Comparison of ENCODE assay signal across 17 cellular contexts in the genomic region with DNA sequence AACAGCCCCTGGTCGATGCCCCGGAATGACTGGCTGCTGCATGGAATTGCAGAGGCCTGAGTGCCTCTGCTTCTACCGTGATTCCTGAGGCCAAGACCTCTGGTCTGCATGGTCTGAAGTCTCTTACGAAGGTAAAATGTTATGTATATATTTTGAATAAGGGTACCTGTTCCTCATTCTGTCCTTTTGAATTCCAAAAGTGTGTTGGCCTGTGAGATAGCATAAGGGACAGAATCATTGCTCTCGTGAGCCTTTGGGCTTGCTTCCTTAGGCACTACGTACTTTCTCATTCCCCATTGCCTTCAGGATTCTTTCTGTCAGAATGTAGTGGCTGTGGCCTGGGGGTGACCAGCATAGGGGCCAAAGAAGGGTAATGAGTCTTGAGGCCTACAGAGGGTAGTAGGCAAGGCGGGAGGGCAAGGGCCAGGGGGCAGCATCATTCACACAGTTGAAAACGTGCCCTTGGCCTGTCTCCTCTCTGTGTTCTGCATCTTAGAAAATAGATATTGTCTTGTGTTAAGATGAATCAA. TPM values are rescaled to one million over a fixed set of nuclear protein-coding genes. Genes with fewer than 3 reads are reported as not detected.
DNase-seq lines count a peak whose midpoint lies in the region; ATAC-seq and TF ChIP-seq lines count a peak whose summit lies in the region.
"Had no signal": no experiment of that assay in that cellular context is flagged by ENCODE, and none has a peak within 500 bp of the region (broad histone marks: within the 10 kb centered on the region; RNA-seq: fewer than 3 reads in every experiment).

No MANE protein-coding gene starts in this region.

- H3K9me3 Mint-ChIP-seq in activated CD4-positive, alpha-beta memory T cell treated with anti-CD3 and anti-CD28 coated beads for 36 hours, result peaks cover 12% of the 10 kb centered on the region
- peaks cover 6% of the 10 kb centered on the region for H3K9me3 Mint-ChIP-seq in activated CD4-positive, alpha-beta memory T cell treated with anti-CD3 and anti-CD28 coated beads, Interleukin-2, amount 10 ng/mL, durations not matched to agents 7 days and 5 days
- peaks cover 8% of the 10 kb centered on the region for H3K9me3 Mint-ChIP-seq in HFFc6
- peaks cover 3% of the 10 kb centered on the region for H3K9me3 Mint-ChIP-seq in stimulated activated memory B cell treated with anti-CD40 and anti-IgM and Interleukin-4, amounts not matched to agents 10 μg/mL and 1 μg/mL and 100 μg/mL, for 72 hours
- no peaks in the 10 kb centered on the region for H3K9me3 Mint-ChIP-seq in effector memory CD8-positive, alpha-beta T cell

- peaks cover 40% of the 10 kb centered on the region for H3K36me3 Mint-ChIP-seq in activated CD4-positive, alpha-beta memory T cell treated with anti-CD3 and anti-CD28 coated beads for 36 hours
- H3K36me3 Mint-ChIP-seq in activated CD4-positive, alpha-beta memory T cell treated with anti-CD3 and anti-CD28 coated beads, Interleukin-2, amount 10 ng/mL, durations not matched to agents 7 days and 5 days (ENCODE audit: low read depth), result peaks cover 33% of the 10 kb centered on the region
- peaks cover 14% of the 10 kb centered on the region for H3K36me3 Mint-ChIP-seq in HFFc6 (ENCODE audit: low read depth)
- H3K36me3 Mint-ChIP-seq in stimulated activated memory B cell treated with anti-CD40 and anti-IgM and Interleukin-4, amounts not matched to agents 10 μg/mL and 1 μg/mL and 100 μg/mL, for 72 hours, result peaks cover 14% of the 10 kb centered on the region
- peaks cover 35% of the 10 kb centered on the region for H3K36me3 Mint-ChIP-seq in effector memory CD8-positive, alpha-beta T cell (ENCODE audit: insufficient read depth)

- no peaks in the 10 kb centered on the region for H4K20me1 ChIP-seq in hepatocyte (ENCODE audit: insufficient read depth, poor library complexity, severe bottlenecking)

- H3K4me2 ChIP-seq in hepatocyte, result no peak overlapping the region
- H3K4me2 ChIP-seq: PC-9 had no signal

- CTCF ChIA-PET in activated CD4-positive, alpha-beta memory T cell treated with anti-CD3 and anti-CD28 coated beads for 36 hours (lab: Charles Lee), result no interaction called here
- CTCF ChIA-PET in activated CD4-positive, alpha-beta memory T cell treated with anti-CD3 and anti-CD28 coated beads, Interleukin-2, amount 10 ng/mL, durations not matched to agents 7 days and 5 days (lab: Charles Lee), result no interaction called here

- ATAC-seq in stimulated activated memory B cell treated with anti-CD40 and anti-IgM and Interleukin-4, amounts not matched to agents 10 μg/mL and 1 μg/mL and 100 μg/mL, for 72 hours, result no peak
- no peak for ATAC-seq in effector memory CD8-positive, alpha-beta T cell (replicated peaks)

- no peaks in the 10 kb centered on the region for H3K4me1 ChIP-seq in hepatocyte (ENCODE audit: insufficient read depth)

- H3K9me2 ChIP-seq in hepatocyte (replicated peaks; ENCODE audit: insufficient read depth), result no peaks in the 10 kb centered on the region

- H3K36me3 ChIP-seq in hepatocyte (replicated peaks; ENCODE audit: insufficient read depth, low read depth), result no peaks in the 10 kb centered on the region

- WGBS in hepatocyte (ENCODE audit: low lambda C conversion rate, missing lambda C conversion rate), result 79% methylated on average over 8 of the region's 8 CpGs

- H3K79me2 ChIP-seq in hepatocyte, result peaks cover 74% of the 10 kb centered on the region

- H3K4me3 Mint-ChIP-seq in activated CD4-positive, alpha-beta memory T cell treated with anti-CD3 and anti-CD28 coated beads for 36 hours, result no peak overlapping the region
- H3K4me3 Mint-ChIP-seq in activated CD4-positive, alpha-beta memory T cell treated with anti-CD3 and anti-CD28 coated beads, Interleukin-2, amount 10 ng/mL, durations not matched to agents 7 days and 5 days, result no peak overlapping the region
- H3K4me3 Mint-ChIP-seq in HFFc6, result no peak overlapping the region
- H3K4me3 Mint-ChIP-seq in stimulated activated memory B cell treated with anti-CD40 and anti-IgM and Interleukin-4, amounts not matched to agents 10 μg/mL and 1 μg/mL and 100 μg/mL, for 72 hours, result no peak overlapping the region
- no peak overlapping the region for H3K4me3 Mint-ChIP-seq in effector memory CD8-positive, alpha-beta T cell
- H3K4me3 Mint-ChIP-seq: H9 had no signal

- peak overlapping the region; percentile 1 for H3K27ac Mint-ChIP-seq in activated CD4-positive, alpha-beta memory T cell treated with anti-CD3 and anti-CD28 coated beads for 36 hours
- no peak overlapping the region for H3K27ac Mint-ChIP-seq in activated CD4-positive, alpha-beta memory T cell treated with anti-CD3 and anti-CD28 coated beads, Interleukin-2, amount 10 ng/mL, durations not matched to agents 7 days and 5 days
- peak overlapping the region; percentile 99 for H3K27ac Mint-ChIP-seq in HFFc6
- H3K27ac Mint-ChIP-seq in stimulated activated memory B cell treated with anti-CD40 and anti-IgM and Interleukin-4, amounts not matched to agents 10 μg/mL and 1 μg/mL and 100 μg/mL, for 72 hours, result peak overlapping the region; percentile 25
- H3K27ac Mint-ChIP-seq in effector memory CD8-positive, alpha-beta T cell, result no peak overlapping the region
- H3K27ac Mint-ChIP-seq: H9 had no signal

- H3K4me1 Mint-ChIP-seq in activated CD4-positive, alpha-beta memory T cell treated with anti-CD3 and anti-CD28 coated beads for 36 hours (ENCODE audit: low read depth), result peaks cover 66% of the 10 kb centered on the region
- H3K4me1 Mint-ChIP-seq in activated CD4-positive, alpha-beta memory T cell treated with anti-CD3 and anti-CD28 coated beads, Interleukin-2, amount 10 ng/mL, durations not matched to agents 7 days and 5 days, result peaks cover 37% of the 10 kb centered on the region
- peaks cover 34% of the 10 kb centered on the region for H3K4me1 Mint-ChIP-seq in HFFc6 (ENCODE audit: low read depth)
- H3K4me1 Mint-ChIP-seq in stimulated activated memory B cell treated with anti-CD40 and anti-IgM and Interleukin-4, amounts not matched to agents 10 μg/mL and 1 μg/mL and 100 μg/mL, for 72 hours, result peaks cover 65% of the 10 kb centered on the region
- peaks cover 36 to 48% of the 10 kb centered on the region in 2 donors for H3K4me1 Mint-ChIP-seq in effector memory CD8-positive, alpha-beta T cell (ENCODE audit: low read depth in 2 of 2)

- no peak for TF ChIP-seq CTCF in HFFc6 (IDR thresholded peaks at IDR 0.05)
- no peak for TF ChIP-seq CTCF in hepatocyte (IDR thresholded peaks at IDR 0.05; ENCODE audit: poor library complexity)

- H3K9me3 ChIP-seq in hepatocyte (ENCODE audit: low read depth), result no peaks in the 10 kb centered on the region

- intact Hi-C loops in activated CD4-positive, alpha-beta memory T cell treated with anti-CD3 and anti-CD28 coated beads for 36 hours (cut with micrococcal nuclease), result no loop called here

- H3K27ac ChIP-seq in hepatocyte, result peak overlapping the region; percentile 94
- H3K27ac ChIP-seq: 22Rv1, PC-9 had no signal

- no peak for DNase-seq in activated CD4-positive, alpha-beta memory T cell treated with anti-CD3 and anti-CD28 coated beads for 36 hours
- no peak for DNase-seq in activated CD4-positive, alpha-beta memory T cell treated with anti-CD3 and anti-CD28 coated beads, Interleukin-2, amount 10 ng/mL, durations not matched to agents 7 days and 5 days
- no peak for DNase-seq in HFFc6
- no peak for DNase-seq in hepatocyte (ENCODE audit: low spot score)
- no peak for DNase-seq in Ammon's horn (ENCODE audit: low spot score)
- DNase-seq in effector memory CD8-positive, alpha-beta T cell, result no peak
- DNase-seq in COLO668 (lab: John Stamatoyannopoulos, UW; ENCODE audit: unreplicated experiment), result no peak
- DNase-seq: C1 segment of cervical spinal cord, H9, MM.1S, NCI-H1105 treated with DMSO at 0.1 percent for 48 hours, NCI-H187 treated with DMSO at 0.1 percent for 48 hours, NCI-H446, NCI-H748 treated with DMSO at 0.1 percent for 48 hours, PC-9 had no signal

- no peak overlapping the region for H2AFZ ChIP-seq in hepatocyte
- H2AFZ ChIP-seq: PC-9 had no signal

- H3K27me3 Mint-ChIP-seq in activated CD4-positive, alpha-beta memory T cell treated with anti-CD3 and anti-CD28 coated beads for 36 hours, result no peaks in the 10 kb centered on the region
- H3K27me3 Mint-ChIP-seq in activated CD4-positive, alpha-beta memory T cell treated with anti-CD3 and anti-CD28 coated beads, Interleukin-2, amount 10 ng/mL, durations not matched to agents 7 days and 5 days, result no peaks in the 10 kb centered on the region
- peaks cover 1% of the 10 kb centered on the region; the same call in 1 of the 2 replicates for H3K27me3 Mint-ChIP-seq in HFFc6 (ENCODE audit: insufficient read depth)
- H3K27me3 Mint-ChIP-seq in stimulated activated memory B cell treated with anti-CD40 and anti-IgM and Interleukin-4, amounts not matched to agents 10 μg/mL and 1 μg/mL and 100 μg/mL, for 72 hours, result no peaks in the 10 kb centered on the region
- no peaks in the 10 kb centered on the region for H3K27me3 Mint-ChIP-seq in effector memory CD8-positive, alpha-beta T cell

- POLR2A ChIA-PET in activated CD4-positive, alpha-beta memory T cell treated with anti-CD3 and anti-CD28 coated beads for 36 hours (lab: Charles Lee), result no interaction called here
- POLR2A ChIA-PET in activated CD4-positive, alpha-beta memory T cell treated with anti-CD3 and anti-CD28 coated beads, Interleukin-2, amount 10 ng/mL, durations not matched to agents 7 days and 5 days (lab: Charles Lee), result interaction anchor here (2.4 kb wide), 1 partner anchor 12 kb away, joined by 9 read pairs; no protein-coding TSS in a partner anchor

- no peak overlapping the region for H3K4me3 ChIP-seq in hepatocyte
- H3K4me3 ChIP-seq: PC-9 had no signal

- no peaks in the 10 kb centered on the region for H3K27me3 ChIP-seq in hepatocyte

RNA-seq across cellular contexts. Expression of a gene that starts 19.5 kb away (rescaled TPM):
- total RNA-seq in activated CD4-positive, alpha-beta memory T cell treated with anti-CD3 and anti-CD28 coated beads for 36 hours, result 10 to 100 TPM; 68.8 to 73.6 TPM
- 10 to 100 TPM; 37.4 to 38.9 TPM for total RNA-seq in activated CD4-positive, alpha-beta memory T cell treated with anti-CD3 and anti-CD28 coated beads, Interleukin-2, amount 10 ng/mL, durations not matched to agents 7 days and 5 days
- total RNA-seq in HFFc6 (2021; fragmentation: NEBNext Ultra II Directional; extraction: Animal tissue kit (Norgen Biotek cat#: 25700)), result 10 to 100 TPM; 19.9 to 28.8 (median 22.6) TPM
- total RNA-seq in hepatocyte, result 13.7 and 15.8 TPM in 2 replicates
- polyA plus RNA-seq in hepatocyte, result 4.4 and 8.0 TPM in 2 replicates

Comparison
In these comparisons a context has a peak if more than half of its experiments do, and no peak if none do; other contexts are left out.
1. H3K27ac Mint-ChIP-seq: peak in activated CD4-positive, alpha-beta memory T cell treated with anti-CD3 and anti-CD28 coated beads for 36 hours (single experiment), HFFc6 (single experiment) and stimulated activated memory B cell treated with anti-CD40 and anti-IgM and Interleukin-4, amounts not matched to agents 10 μg/mL and 1 μg/mL and 100 μg/mL, for 72 hours (single experiment); none in activated CD4-positive, alpha-beta memory T cell treated with anti-CD3 and anti-CD28 coated beads, Interleukin-2, amount 10 ng/mL, durations not matched to agents 7 days and 5 days (single experiment) and effector memory CD8-positive, alpha-beta T cell (0 of 2).